In the genomic region with DNA sequence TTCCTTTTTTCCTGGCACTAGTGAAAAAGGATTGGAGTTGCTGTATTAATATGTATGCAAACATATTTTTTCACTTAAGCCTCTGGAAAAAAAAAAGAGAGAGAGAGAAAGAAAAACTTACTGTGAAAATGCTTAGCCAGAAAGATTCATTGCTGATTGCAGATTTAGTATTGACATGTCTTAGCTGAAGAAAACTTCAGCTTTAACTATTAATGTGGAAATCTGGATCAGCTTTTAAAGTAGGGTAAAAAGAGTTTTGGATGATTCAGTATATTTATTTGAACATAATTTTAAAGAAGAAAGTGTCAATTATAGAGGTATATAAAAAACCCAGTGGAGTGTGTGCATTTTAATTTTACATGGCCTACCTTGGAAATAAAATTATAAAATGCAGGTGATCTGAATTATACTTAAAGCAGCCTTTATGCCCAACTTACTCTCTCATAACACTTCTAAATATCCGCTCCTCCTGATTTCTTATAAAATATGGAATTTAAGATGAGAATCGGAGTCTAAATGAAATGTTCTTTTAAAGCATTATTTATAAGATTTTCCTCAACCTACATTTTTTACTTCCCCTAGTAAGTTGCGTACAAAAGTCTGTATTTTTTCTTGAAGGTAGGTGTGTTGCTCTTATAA, we compare ENCODE assay signal across 1 cellular context.
TF ChIP-seq lines count a peak whose summit lies in the region.

No MANE protein-coding gene starts in this region.

TF ChIP-seq in K562, 482 proteins besides CTCF, POLR2A, EP300 and RAD21:
- TF ChIP-seq ZNF184 (CRISPR knock-in tag; IDR thresholded peaks at IDR 0.05): no peak
- TF ChIP-seq, protein P1, sequence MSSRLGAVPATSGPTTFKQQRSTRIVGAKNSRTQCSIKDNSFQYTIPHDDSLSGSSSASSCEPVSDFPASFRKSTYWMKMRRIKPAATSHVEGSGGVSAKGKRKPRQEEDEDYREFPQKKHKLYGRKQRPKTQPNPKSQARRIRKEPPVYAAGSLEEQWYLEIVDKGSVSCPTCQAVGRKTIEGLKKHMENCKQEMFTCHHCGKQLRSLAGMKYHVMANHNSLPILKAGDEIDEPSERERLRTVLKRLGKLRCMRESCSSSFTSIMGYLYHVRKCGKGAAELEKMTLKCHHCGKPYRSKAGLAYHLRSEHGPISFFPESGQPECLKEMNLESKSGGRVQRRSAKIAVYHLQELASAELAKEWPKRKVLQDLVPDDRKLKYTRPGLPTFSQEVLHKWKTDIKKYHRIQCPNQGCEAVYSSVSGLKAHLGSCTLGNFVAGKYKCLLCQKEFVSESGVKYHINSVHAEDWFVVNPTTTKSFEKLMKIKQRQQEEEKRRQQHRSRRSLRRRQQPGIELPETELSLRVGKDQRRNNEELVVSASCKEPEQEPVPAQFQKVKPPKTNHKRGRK (tag; IDR thresholded peaks at IDR 0.05): peak; percentile 44; the same call in 1 of the 2 replicates
- TF ChIP-seq RBFOX2 (IDR thresholded peaks at IDR 0.05; ENCODE audit: low read depth, low read length): peak; percentile 12; the same call in 1 of the 2 replicates
- TF ChIP-seq TCF3 (CRISPR knock-in tag; IDR thresholded peaks at IDR 0.05): no peak
- TF ChIP-seq POLR2G (IDR thresholded peaks at IDR 0.05; ENCODE audit: low read depth, low read length): 0 out of 2 replicates have a peak, but pooled peaks have one; percentile 18
- TF ChIP-seq ZBTB11 (CRISPR knock-in tag; IDR thresholded peaks at IDR 0.05): 0 out of 6 replicates have a peak, but pooled peaks of 1 of the 3 experiments have one; percentile 19
